In the genomic region with DNA sequence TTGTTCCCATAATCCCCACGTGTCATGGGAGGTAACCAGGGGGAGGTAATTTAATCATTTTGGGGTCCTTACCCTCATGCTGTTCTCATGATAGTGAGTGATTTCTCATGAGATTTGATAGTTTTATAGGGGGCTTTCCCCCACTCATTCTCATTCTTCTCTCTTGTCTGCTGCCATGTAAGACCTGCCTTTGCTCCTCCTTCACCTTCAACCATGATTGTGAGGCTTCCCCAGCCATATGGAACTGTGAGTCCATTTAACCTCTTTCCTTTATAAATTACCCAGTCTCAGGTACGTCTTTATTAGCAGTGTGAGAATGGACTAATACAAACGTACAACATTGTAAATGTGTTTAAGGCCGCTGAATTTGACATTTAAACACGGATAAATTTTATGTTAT, we compare ENCODE assay signal across 3 cellular contexts.
TF ChIP-seq lines count a peak whose summit lies in the region.

No MANE protein-coding gene starts in this region.

TF ChIP-seq in HepG2, 621 proteins besides CTCF, POLR2A, EP300 and RAD21:
- TF ChIP-seq TCF7L2 (IDR thresholded peaks at IDR 0.05; ENCODE audit: low read depth, low read length) (no peak), ZNF431 (CRISPR knock-in tag; IDR thresholded peaks at IDR 0.05; ENCODE audit: borderline replicate concordance, low read depth) (peak; percentile 89; the same call in 1 of the 2 replicates)

TF ChIP-seq in HEK293, 187 proteins besides CTCF, POLR2A, EP300 and RAD21:
- TF ChIP-seq, protein P1, sequence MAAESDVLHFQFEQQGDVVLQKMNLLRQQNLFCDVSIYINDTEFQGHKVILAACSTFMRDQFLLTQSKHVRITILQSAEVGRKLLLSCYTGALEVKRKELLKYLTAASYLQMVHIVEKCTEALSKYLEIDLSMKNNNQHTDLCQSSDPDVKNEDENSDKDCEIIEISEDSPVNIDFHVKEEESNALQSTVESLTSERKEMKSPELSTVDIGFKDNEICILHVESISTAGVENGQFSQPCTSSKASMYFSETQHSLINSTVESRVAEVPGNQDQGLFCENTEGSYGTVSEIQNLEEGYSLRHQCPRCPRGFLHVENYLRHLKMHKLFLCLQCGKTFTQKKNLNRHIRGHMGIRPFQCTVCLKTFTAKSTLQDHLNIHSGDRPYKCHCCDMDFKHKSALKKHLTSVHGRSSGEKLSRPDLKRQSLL (tag by site-specific recombination; IDR thresholded peaks at IDR 0.05), result no peak
- no peak for TF ChIP-seq ZNF624 (tag by site-specific recombination; IDR thresholded peaks at IDR 0.05)
- TF ChIP-seq ZNF423 (tag by site-specific recombination; IDR thresholded peaks at IDR 0.05), result no peak
- no peak for TF ChIP-seq ZNF501 (tag by site-specific recombination; IDR thresholded peaks at IDR 0.05)
- TF ChIP-seq ZNF416 (tag by site-specific recombination; IDR thresholded peaks at IDR 0.05), result no peak
- TF ChIP-seq ZNF37A (tag by site-specific recombination; IDR thresholded peaks at IDR 0.05), result no peak
- TF ChIP-seq KLF10 (tag by site-specific recombination; IDR thresholded peaks at IDR 0.05), result no peak
- no peak for TF ChIP-seq MEIS1 (CRISPR knock-in tag; IDR thresholded peaks at IDR 0.05; ENCODE audit: borderline replicate concordance)
- peak; percentile 68 for TF ChIP-seq SETDB1 (IDR thresholded peaks at IDR 0.05; ENCODE audit: insufficient read length, low read length)

TF ChIP-seq in K562, 482 proteins besides CTCF, POLR2A, EP300 and RAD21:
- no peak for TF ChIP-seq ZNF778 (CRISPR knock-in tag; IDR thresholded peaks at IDR 0.05)
- TF ChIP-seq NEUROD1 (IDR thresholded peaks at IDR 0.05; ENCODE audit: borderline replicate concordance, low read depth, low read length, partially characterized antibody), result no peak
- TF ChIP-seq, protein P2, sequence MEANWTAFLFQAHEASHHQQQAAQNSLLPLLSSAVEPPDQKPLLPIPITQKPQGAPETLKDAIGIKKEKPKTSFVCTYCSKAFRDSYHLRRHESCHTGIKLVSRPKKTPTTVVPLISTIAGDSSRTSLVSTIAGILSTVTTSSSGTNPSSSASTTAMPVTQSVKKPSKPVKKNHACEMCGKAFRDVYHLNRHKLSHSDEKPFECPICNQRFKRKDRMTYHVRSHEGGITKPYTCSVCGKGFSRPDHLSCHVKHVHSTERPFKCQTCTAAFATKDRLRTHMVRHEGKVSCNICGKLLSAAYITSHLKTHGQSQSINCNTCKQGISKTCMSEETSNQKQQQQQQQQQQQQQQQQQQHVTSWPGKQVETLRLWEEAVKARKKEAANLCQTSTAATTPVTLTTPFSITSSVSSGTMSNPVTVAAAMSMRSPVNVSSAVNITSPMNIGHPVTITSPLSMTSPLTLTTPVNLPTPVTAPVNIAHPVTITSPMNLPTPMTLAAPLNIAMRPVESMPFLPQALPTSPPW (CRISPR knock-in tag; IDR thresholded peaks at IDR 0.05), result no peak
- no peak for TF ChIP-seq ZBED1 (IDR thresholded peaks at IDR 0.05)
- TF ChIP-seq CC2D1A (IDR thresholded peaks at IDR 0.05), result no peak
- TF ChIP-seq ZFP36 (IDR thresholded peaks at IDR 0.05; ENCODE audit: low read depth, low read length, partially characterized antibody), result peak; percentile 14
- TF ChIP-seq ZNF431 (CRISPR knock-in tag; IDR thresholded peaks at IDR 0.05), result peak; percentile 95
- TF ChIP-seq, protein P3, sequence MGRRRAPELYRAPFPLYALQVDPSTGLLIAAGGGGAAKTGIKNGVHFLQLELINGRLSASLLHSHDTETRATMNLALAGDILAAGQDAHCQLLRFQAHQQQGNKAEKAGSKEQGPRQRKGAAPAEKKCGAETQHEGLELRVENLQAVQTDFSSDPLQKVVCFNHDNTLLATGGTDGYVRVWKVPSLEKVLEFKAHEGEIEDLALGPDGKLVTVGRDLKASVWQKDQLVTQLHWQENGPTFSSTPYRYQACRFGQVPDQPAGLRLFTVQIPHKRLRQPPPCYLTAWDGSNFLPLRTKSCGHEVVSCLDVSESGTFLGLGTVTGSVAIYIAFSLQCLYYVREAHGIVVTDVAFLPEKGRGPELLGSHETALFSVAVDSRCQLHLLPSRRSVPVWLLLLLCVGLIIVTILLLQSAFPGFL (CRISPR knock-in tag; IDR thresholded peaks at IDR 0.05), result no peak
- no peak for TF ChIP-seq FOXM1 (IDR thresholded peaks at IDR 0.05; ENCODE audit: low read depth)
- TF ChIP-seq FOXM1 (CRISPR knock-in tag; IDR thresholded peaks at IDR 0.05; ENCODE audit: low read depth), result no peak
